11 cellular contexts compared by ENCODE assay signal in the genomic region with DNA sequence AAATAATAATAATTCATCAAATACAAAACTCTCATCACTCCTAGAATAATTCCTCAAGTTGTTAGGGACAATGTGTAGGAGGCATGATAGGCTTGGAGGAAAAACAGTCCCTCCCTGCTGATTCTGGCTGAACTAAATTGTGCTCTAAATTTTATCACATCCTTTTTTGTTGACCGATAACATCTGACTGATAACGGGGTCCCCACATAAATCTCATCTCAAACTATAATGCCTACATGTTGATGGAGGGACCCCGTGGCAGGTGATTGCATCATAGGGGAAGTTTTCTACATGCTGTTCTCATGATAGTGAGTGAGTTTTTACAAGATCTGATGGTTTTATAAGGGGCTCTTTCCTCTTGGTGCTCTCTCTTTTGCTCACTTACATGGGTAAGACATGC.
"Had no signal": no experiment of that assay in that cellular context is flagged by ENCODE, and none has a peak within 500 bp of the region (broad histone marks: within the 10 kb centered on the region; RNA-seq: fewer than 3 reads in every experiment).

No MANE protein-coding gene starts in this region.

- H3K9me3 ChIP-seq: HAP-1 had no signal

- H2AFZ ChIP-seq: GM23248, GM23338 had no signal

- H3K36me3 ChIP-seq: HAP-1 had no signal

- H3K27ac ChIP-seq: GM23248 had no signal

- DNase-seq: GM23248, GOT3, H7, H9, HCEC 1CT, HFFc6 had no signal

- ATAC-seq: GM23338, HCT116 had no signal

- H3K4me3 ChIP-seq: GM23248, GM23338, HAP-1 had no signal

- FAIRE-seq: H1, H54 had no signal

- H3K9ac ChIP-seq: GM23248 had no signal

- H3K4me2 ChIP-seq: GM23338 had no signal
